In the genomic region with DNA sequence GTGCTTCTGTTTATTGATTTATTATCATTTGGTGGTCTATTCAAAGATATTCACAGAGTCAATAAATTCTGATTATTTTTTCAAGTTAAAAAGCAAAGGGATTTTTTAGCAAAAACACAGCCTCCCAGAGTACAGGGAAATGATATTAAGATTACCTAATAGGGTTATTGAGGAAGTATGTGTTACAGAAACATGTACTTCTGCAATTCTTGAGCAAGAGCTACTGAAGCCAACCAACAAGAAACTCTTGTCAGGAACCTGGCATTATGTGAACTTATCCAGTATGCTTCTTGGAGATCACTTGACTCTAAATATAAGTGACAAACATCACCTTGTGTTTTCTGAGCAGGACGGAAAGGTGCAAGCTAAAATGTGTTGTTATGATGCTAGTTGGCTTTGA, we compare ENCODE assay signal across 18 cellular contexts. TPM values are rescaled to one million over a fixed set of nuclear protein-coding genes. Genes with fewer than 3 reads are reported as not detected.
A peak's percentile ranks its signal among the peaks of the same experiment; 100 is the strongest.
DNase-seq lines count a peak whose midpoint lies in the region; ATAC-seq, FAIRE-seq and TF ChIP-seq lines count a peak whose summit lies in the region.
"Had no signal": no experiment of that assay in that cellular context is flagged by ENCODE, and none has a peak within 500 bp of the region (broad histone marks: within the 10 kb centered on the region; RNA-seq: fewer than 3 reads in every experiment).

No MANE protein-coding gene starts in this region.

- TF ChIP-seq RAD21 in HepG2 (CRISPR knock-in tag; IDR thresholded peaks at IDR 0.05) = no peak

- no peaks in the 10 kb centered on the region for H3K79me2 ChIP-seq in HepG2 (ENCODE audit: insufficient read depth, low read length)

- H3K27me3 ChIP-seq in right lobe of liver = no peaks in the 10 kb centered on the region
- H3K27me3 ChIP-seq in HepG2 (ENCODE audit: control insufficient read depth in 1 of 2, insufficient read depth in 2 of 2, low read length in 2 of 2) = no peaks in the 10 kb centered on the region
- no peaks in the 10 kb centered on the region for H3K27me3 ChIP-seq in left lung
- H3K27me3 ChIP-seq in upper lobe of right lung = no peaks in the 10 kb centered on the region
- H3K27me3 ChIP-seq: body of pancreas, uterus had no signal

- 50% methylated on average over 1 of the region's 1 CpG for WGBS in right lobe of liver (ENCODE audit: insufficient coverage, low coverage, low lambda C conversion rate, missing lambda C conversion rate)
- 89% methylated on average over 1 of the region's 1 CpG for WGBS in HepG2 (ENCODE audit: low lambda C conversion rate)

- H3K4me2 ChIP-seq in HepG2 (ENCODE audit: low read depth, low read length) = no peak overlapping the region

- no peak for DNase-seq in right lobe of liver
- no peak for DNase-seq in HepG2 (ENCODE audit: low spot score)
- DNase-seq in amniotic epithelial cell (ENCODE audit: low read depth) = peak; percentile 81
- DNase-seq in left lung = no peak
- no peak for DNase-seq in upper lobe of right lung
- no peak for DNase-seq in stimulated activated CD4-positive, alpha-beta T cell treated with anti-CD3 and anti-CD28 coated beads, Interleukin-15, amount 100 ng/mL, for 24 hours
- no peak for DNase-seq in hippocampal formation (lab: John Stamatoyannopoulos, UW)
- DNase-seq: DND-41; endodermal cell; natural killer cell; stimulated activated CD4-positive, alpha-beta T cell treated with anti-CD3 and anti-CD28 coated beads, Interleukin-12 subunit alpha, Interleukin-12 subunit beta, amount 100 ng/mL, for 4 hours; stimulated activated CD8-positive, alpha-beta memory T cell treated with anti-CD3 and anti-CD28 coated beads, Interleukin-4, amount 100 ng/mL, for 48 hours; uterus had no signal

- no peaks in the 10 kb centered on the region for H4K20me1 ChIP-seq in HepG2 (ENCODE audit: insufficient read depth, low read length)

- FAIRE-seq in HepG2 (lab: Jason Lieb, UNC) = no peak
- FAIRE-seq: K562 had no signal

- no peak for TF ChIP-seq POLR2A in right lobe of liver (IDR thresholded peaks at IDR 0.05)
- no peak for TF ChIP-seq POLR2A in HepG2 (IDR thresholded peaks at IDR 0.05; ENCODE audit: insufficient read depth in 1 of 2, low read depth in 2 of 2, low read length in 2 of 2)

- ATAC-seq in right lobe of liver = peak; percentile 19 to 76 (median 56)
- no peak for ATAC-seq in HepG2
- peak; percentile 91 for ATAC-seq in left lung
- ATAC-seq in upper lobe of right lung = peak; percentile 91
- no peak for ATAC-seq in HG03196 (IDR thresholded peaks at IDR 0.05; ENCODE audit: unreplicated experiment)
- ATAC-seq: activated CD4-positive, CD25-positive, alpha-beta regulatory T cell treated with anti-CD3 and anti-CD28 coated beads, Interleukin-2, amount 50 U/mL, for 24 hours; body of pancreas; K562 had no signal

- in situ Hi-C loops in HepG2 (cut with HindIII; ENCODE audit: extremely low pct_ligation_motif_present, low pct_unique_long_range_greater_than_20kb) = no loop called here

- TF ChIP-seq EP300 in HepG2 (IDR thresholded peaks at IDR 0.05; ENCODE audit: low read depth in 2 of 2, low read length in 2 of 2) = no peak
- TF ChIP-seq EP300 in HepG2 (CRISPR knock-in tag; IDR thresholded peaks at IDR 0.05; ENCODE audit: borderline replicate concordance) = no peak

- POLR2A ChIA-PET in HepG2 (lab: Yijun Ruan, JAX) = no interaction called here

- H3K9me3 ChIP-seq in right lobe of liver (no peaks in the 10 kb centered on the region), HepG2 (ENCODE audit: low read length) (no peaks in the 10 kb centered on the region), left lung (no peaks in the 10 kb centered on the region), upper lobe of right lung (no peaks in the 10 kb centered on the region)
- H3K9me3 ChIP-seq: body of pancreas, uterus had no signal

- H3K36me3 ChIP-seq in right lobe of liver (no peaks in the 10 kb centered on the region), HepG2 (replicated peaks in 1 of 2; ENCODE audit: control insufficient read depth in 1 of 2, insufficient read depth in 2 of 2, low read length in 2 of 2) (no peaks in the 10 kb centered on the region), left lung (no peaks in the 10 kb centered on the region), upper lobe of right lung (no peaks in the 10 kb centered on the region)
- H3K36me3 ChIP-seq: uterus had no signal

- no peaks in the 10 kb centered on the region for H3K4me1 ChIP-seq in right lobe of liver
- peaks cover 11% of the 10 kb centered on the region for H3K4me1 ChIP-seq in HepG2 (ENCODE audit: insufficient read depth, low read length)
- peaks cover 0 to 33% of the 10 kb centered on the region in 2 donors for H3K4me1 ChIP-seq in left lung
- no peaks in the 10 kb centered on the region for H3K4me1 ChIP-seq in upper lobe of right lung
- H3K4me1 ChIP-seq: uterus had no signal

- H3K4me3 ChIP-seq in right lobe of liver (no peak overlapping the region), HepG2 (replicated peaks in 1 of 3; ENCODE audit: insufficient read depth in 1 of 3, low read depth in 2 of 3, low read length in 3 of 3) (no peak overlapping the region), left lung (no peak overlapping the region), upper lobe of right lung (no peak overlapping the region)
- H3K4me3 ChIP-seq: body of pancreas, K562, uterus had no signal

- BruUV-seq in HepG2 (replicated peaks; lab: Mats Ljungman, UMichigan) = no TSS peak

- no peak overlapping the region for H3K27ac ChIP-seq in right lobe of liver
- H3K27ac ChIP-seq in HepG2 (ENCODE audit: extremely low read length, insufficient read depth, low read length) = no peak overlapping the region
- H3K27ac ChIP-seq in left lung = peak overlapping the region; percentile 40 to 76
- no peak overlapping the region for H3K27ac ChIP-seq in upper lobe of right lung
- H3K27ac ChIP-seq: uterus had no signal

- no peak overlapping the region for H3K9ac ChIP-seq in HepG2 (ENCODE audit: insufficient read depth, low read depth, low read length)

- no peak for TF ChIP-seq CTCF in right lobe of liver (IDR thresholded peaks at IDR 0.05)
- no peak for TF ChIP-seq CTCF in HepG2 (CRISPR knock-in tag; IDR thresholded peaks at IDR 0.05)
- TF ChIP-seq CTCF in left lung (IDR thresholded peaks at IDR 0.05) = no peak
- no peak for TF ChIP-seq CTCF in upper lobe of right lung (IDR thresholded peaks at IDR 0.05)

- CTCF ChIA-PET in HepG2 (lab: Yijun Ruan, JAX; ENCODE audit: low intra/inter-chr PET ratio, low total read pairs) = no interaction called here

- H2AFZ ChIP-seq in HepG2 (ENCODE audit: low read length) = no peak overlapping the region

- intact Hi-C loops in right lobe of liver (cut with DNase I) (no loop called here), HepG2 (cut with micrococcal nuclease; ENCODE audit: unreplicated experiment) (no loop called here), left lung (cut with DNase I) (no loop called here), upper lobe of right lung (cut with DNase I) (no loop called here)

TF ChIP-seq in HepG2, 621 proteins besides CTCF, POLR2A, EP300 and RAD21 (continues in another document):
- TF ChIP-seq ZNF773 (CRISPR knock-in tag; IDR thresholded peaks at IDR 0.05; ENCODE audit: borderline replicate concordance) (no peak), ZHX1 (CRISPR knock-in tag; IDR thresholded peaks at IDR 0.05; ENCODE audit: low read depth) (no peak), TCF12 (IDR thresholded peaks at IDR 0.05) (no peak), TCF12 (CRISPR knock-in tag; IDR thresholded peaks at IDR 0.05) (no peak), U2AF2 (IDR thresholded peaks at IDR 0.05; ENCODE audit: low read depth, low read length) (no peak), ZNF256 (CRISPR knock-in tag; conservative IDR thresholded peaks at IDR 0.05) (no peak)

RNA-seq across cellular contexts. Expression of gene CARD18, which starts 42.0 kb away (rescaled TPM):
- total RNA-seq in right lobe of liver = not detected
- total RNA-seq in HepG2 (2016; rRNA removed; fragmentation: Illumina TruSeq; extraction: Trizol) = not detected in 2 replicates
- total RNA-seq in HepG2 (2016; cell fraction: cytosol; rRNA removed; fragmentation: Illumina TruSeq; extraction: Trizol; ENCODE audit: low read depth) = not detected in 2 replicates
- not detected in 2 replicates for total RNA-seq in HepG2 (2016; cell fraction: insoluble cytoplasmic fraction; rRNA removed; fragmentation: Illumina TruSeq; extraction: Trizol)
- total RNA-seq in HepG2 (2016; cell fraction: membrane; rRNA removed; fragmentation: Illumina TruSeq; extraction: Trizol) = not detected in 2 replicates
- not detected in 2 replicates for total RNA-seq in HepG2 (2016; cell fraction: nucleus; rRNA removed; fragmentation: Illumina TruSeq; extraction: Trizol)
- not detected in 2 replicates for polyA plus RNA-seq in HepG2 (2011; rRNA removed)
- not detected in 2 replicates for polyA plus RNA-seq in HepG2 (2011; cell fraction: cytosol; rRNA removed)
- not detected in 2 replicates for polyA plus RNA-seq in HepG2 (2011; cell fraction: nucleus; rRNA removed)
- polyA plus RNA-seq in HepG2 (2012) = not detected in 2 replicates
- polyA plus RNA-seq in HepG2 (2016; cell fraction: cytosol; fragmentation: Illumina TruSeq; extraction: Trizol; ENCODE audit: low read depth) = not detected in 2 replicates
- polyA plus RNA-seq in HepG2 (2016; cell fraction: insoluble cytoplasmic fraction; fragmentation: Illumina TruSeq; extraction: Trizol; ENCODE audit: low read depth) = not detected in 2 replicates
- polyA plus RNA-seq in HepG2 (2016; cell fraction: membrane; fragmentation: Illumina TruSeq; extraction: Trizol; ENCODE audit: low read depth) = not detected in 2 replicates
- polyA plus RNA-seq in HepG2 (2016; cell fraction: nucleus; fragmentation: Illumina TruSeq; extraction: Trizol; ENCODE audit: insufficient read depth, low read depth) = not detected in 2 replicates
- not detected in 2 replicates for polyA minus RNA-seq in HepG2 (2011; rRNA and poly(A)+ RNA removed; ENCODE audit: low replicate concordance)
- polyA minus RNA-seq in HepG2 (2011; cell fraction: cytosol; rRNA and poly(A)+ RNA removed) = not detected in 2 replicates
- polyA minus RNA-seq in HepG2 (2011; cell fraction: nucleus; rRNA and poly(A)+ RNA removed) = not detected in 2 replicates
- not detected for total RNA-seq in left lung
- total RNA-seq in upper lobe of right lung = not detected
- total RNA-seq: body of pancreas, endodermal cell, HFFc6, natural killer cell, uterus had no signal

Comparison
In these comparisons a context has a peak if more than half of its experiments do, and no peak if none do; other contexts are left out.
1. ATAC-seq: peak in right lobe of liver (4 of 4), left lung (single experiment) and upper lobe of right lung (single experiment); none in HepG2 (single experiment) and HG03196 (single experiment).
2. H3K27ac ChIP-seq: peak in left lung (2 of 2); none in right lobe of liver (0 of 3), HepG2 (single experiment) and upper lobe of right lung (single experiment).